40 cellular contexts compared by ENCODE assay signal in genomic region chr2:166328147-166328546, GRCh38. TPM values are rescaled to one million over a fixed set of nuclear protein-coding genes. Genes with fewer than 3 reads are reported as not detected.
"Had no signal": no experiment of that assay in that cellular context is flagged by ENCODE, and none has a peak within 500 bp of the region (broad histone marks: within the 10 kb centered on the region; RNA-seq: fewer than 3 reads in every experiment).

No MANE protein-coding gene starts in this region.

- H3K4me1 ChIP-seq: adrenal gland, ascending aorta, breast epithelium had no signal

- H3K9me3 Mint-ChIP-seq: activated naive CD4-positive, alpha-beta T cell treated with anti-CD3 and anti-CD28 coated beads for 36 hours; activated naive CD4-positive, alpha-beta T cell treated with anti-CD3 and anti-CD28 coated beads, Interleukin-2, amount 10 ng/mL, durations not matched to agents 7 days and 5 days; activated naive CD4-positive, alpha-beta T cell treated with anti-CD3 and anti-CD28 coated beads, Interleukin-2, amount 50 U/mL, for 24 hours; activated naive CD4-positive, alpha-beta T cell treated with anti-CD3 and anti-CD28 coated beads, Interleukin-2, amount 50 U/mL, for 72 hours; activated naive CD8-positive, alpha-beta T cell treated with anti-CD3 and anti-CD28 coated beads for 36 hours; activated naive CD8-positive, alpha-beta T cell treated with anti-CD3 and anti-CD28 coated beads, Interleukin-2, amount 10 ng/mL, durations not matched to agents 7 days and 5 days; activated naive CD8-positive, alpha-beta T cell treated with anti-CD3 and anti-CD28 coated beads, Interleukin-2, amount 50 U/mL, for 24 hours; activated T-cell treated with anti-CD3 and anti-CD28 coated beads, Interleukin-2, amount 50 U/mL, for 24 hours; activated T-cell treated with anti-CD3 and anti-CD28 coated beads, Interleukin-2, amount 50 U/mL, for 4 hours; activated T-helper 1 cell treated with anti-CD3 and anti-CD28 coated beads, Interleukin-12 subunit alpha, Interleukin-12 subunit beta, Interleukin-2, Interleukin-4 antibody, amounts not matched to agents 30 ng/mL and 10 ng/mL and 1 ng/mL, durations not matched to agents 14 hours and 24 hours and 36 hours; activated T-helper 17 cell treated with anti-CD3 and anti-CD28 coated beads, Interleukin-2, amount 50 U/mL, for 72 hours; activated T-helper 2 cell treated with anti-CD3 and anti-CD28 coated beads, Interferon-gamma antibody, Interleukin-2, Interleukin-4, amounts not matched to agents 10 μg/mL and 5 μg/mL and 100 μg/mL, durations not matched to agents 14 hours and 24 hours and 36 hours; brain had no signal

- H3K36me3 Mint-ChIP-seq: activated naive CD4-positive, alpha-beta T cell treated with anti-CD3 and anti-CD28 coated beads, Interleukin-2, amount 10 ng/mL, durations not matched to agents 7 days and 5 days; activated naive CD4-positive, alpha-beta T cell treated with anti-CD3 and anti-CD28 coated beads, Interleukin-2, amount 50 U/mL, for 24 hours; activated naive CD4-positive, alpha-beta T cell treated with anti-CD3 and anti-CD28 coated beads, Interleukin-2, amount 50 U/mL, for 72 hours; activated naive CD8-positive, alpha-beta T cell; activated naive CD8-positive, alpha-beta T cell treated with anti-CD3 and anti-CD28 coated beads for 36 hours; activated naive CD8-positive, alpha-beta T cell treated with anti-CD3 and anti-CD28 coated beads, Interleukin-2, amount 10 ng/mL, durations not matched to agents 7 days and 5 days; brain had no signal

- H3K4me1 Mint-ChIP-seq: activated naive CD4-positive, alpha-beta T cell treated with anti-CD3 and anti-CD28 coated beads, Interleukin-2, amount 10 ng/mL, durations not matched to agents 7 days and 5 days; activated naive CD4-positive, alpha-beta T cell treated with anti-CD3 and anti-CD28 coated beads, Interleukin-2, amount 50 U/mL, for 24 hours; activated naive CD8-positive, alpha-beta T cell treated with anti-CD3 and anti-CD28 coated beads for 36 hours; activated naive CD8-positive, alpha-beta T cell treated with anti-CD3 and anti-CD28 coated beads, Interleukin-2, amount 10 ng/mL, durations not matched to agents 7 days and 5 days; activated naive CD8-positive, alpha-beta T cell treated with anti-CD3 and anti-CD28 coated beads, Interleukin-2, amount 50 U/mL, for 24 hours; activated T-helper 17 cell treated with anti-CD3 and anti-CD28 coated beads, Interleukin-2, amount 50 U/mL, for 72 hours; brain; central memory CD8-positive, alpha-beta T cell had no signal

- H3K9me3 ChIP-seq: adrenal gland, ascending aorta, body of pancreas, breast epithelium had no signal

- H3K27me3 Mint-ChIP-seq: activated naive CD4-positive, alpha-beta T cell treated with anti-CD3 and anti-CD28 coated beads, Interleukin-2, amount 10 ng/mL, durations not matched to agents 7 days and 5 days; activated naive CD4-positive, alpha-beta T cell treated with anti-CD3 and anti-CD28 coated beads, Interleukin-2, amount 50 U/mL, for 24 hours; activated naive CD8-positive, alpha-beta T cell; activated naive CD8-positive, alpha-beta T cell treated with anti-CD3 and anti-CD28 coated beads for 36 hours; activated naive CD8-positive, alpha-beta T cell treated with anti-CD3 and anti-CD28 coated beads, Interleukin-2, amount 10 ng/mL, durations not matched to agents 7 days and 5 days; activated naive CD8-positive, alpha-beta T cell treated with anti-CD3 and anti-CD28 coated beads, Interleukin-2, amount 50 U/mL, for 24 hours; activated T-cell treated with anti-CD3 and anti-CD28 coated beads, Interleukin-2, amount 50 U/mL, for 24 hours; activated T-helper 17 cell treated with anti-CD3 and anti-CD28 coated beads, Interleukin-2, amount 50 U/mL, for 72 hours; brain; central memory CD8-positive, alpha-beta T cell had no signal

- H3K36me3 ChIP-seq: adrenal gland, ascending aorta, brain microvascular endothelial cell, breast epithelium, cardiac muscle cell had no signal

- H3K4me3 ChIP-seq: adrenal gland, ascending aorta, body of pancreas, breast epithelium, cardiac muscle cell had no signal

- H3K27me3 ChIP-seq: adrenal gland, ascending aorta, body of pancreas, brain microvascular endothelial cell, breast epithelium, cardiac muscle cell had no signal

- H3K27ac ChIP-seq: adrenal gland, ascending aorta, body of pancreas, brain microvascular endothelial cell, breast epithelium, cardiac muscle cell had no signal

- H3K4me3 Mint-ChIP-seq: activated naive CD4-positive, alpha-beta T cell treated with anti-CD3 and anti-CD28 coated beads for 36 hours; activated naive CD4-positive, alpha-beta T cell treated with anti-CD3 and anti-CD28 coated beads, Interleukin-2, amount 10 ng/mL, durations not matched to agents 7 days and 5 days; activated naive CD4-positive, alpha-beta T cell treated with anti-CD3 and anti-CD28 coated beads, Interleukin-2, amount 50 U/mL, for 24 hours; activated naive CD8-positive, alpha-beta T cell; activated naive CD8-positive, alpha-beta T cell treated with anti-CD3 and anti-CD28 coated beads for 36 hours; activated naive CD8-positive, alpha-beta T cell treated with anti-CD3 and anti-CD28 coated beads, Interleukin-2, amount 10 ng/mL, durations not matched to agents 7 days and 5 days; activated naive CD8-positive, alpha-beta T cell treated with anti-CD3 and anti-CD28 coated beads, Interleukin-2, amount 50 U/mL, for 24 hours; activated T-cell treated with anti-CD3 and anti-CD28 coated beads, Interleukin-2, amount 50 U/mL, for 24 hours; activated T-cell treated with anti-CD3 and anti-CD28 coated beads, Interleukin-2, amount 50 U/mL, for 4 hours; activated T-cell treated with anti-CD3 and anti-CD28 coated beads, Interleukin-2, amount 50 U/mL, for 72 hours; activated T-helper 1 cell treated with anti-CD3 and anti-CD28 coated beads, Interleukin-12 subunit alpha, Interleukin-12 subunit beta, Interleukin-2, Interleukin-4 antibody, amounts not matched to agents 30 ng/mL and 10 ng/mL and 1 ng/mL, durations not matched to agents 14 hours and 24 hours and 36 hours; activated T-helper 17 cell treated with anti-CD3 and anti-CD28 coated beads, Interleukin-2, amount 50 U/mL, for 72 hours; brain; central memory CD8-positive, alpha-beta T cell had no signal

- ATAC-seq: activated naive CD4-positive, alpha-beta T cell treated with anti-CD3 and anti-CD28 coated beads, Interleukin-2, amount 50 U/mL, for 72 hours; activated naive CD8-positive, alpha-beta T cell treated with anti-CD3 and anti-CD28 coated beads, Interleukin-2, amount 50 U/mL, for 24 hours; activated T-cell treated with anti-CD3 and anti-CD28 coated beads, Interleukin-2, amount 50 U/mL, for 4 hours; activated T-cell treated with anti-CD3 and anti-CD28 coated beads, Interleukin-2, amount 50 U/mL, for 72 hours; activated T-helper 17 cell treated with anti-CD3 and anti-CD28 coated beads, Interleukin-2, amount 50 U/mL, for 72 hours; body of pancreas had no signal

- DNase-seq: activated effector memory CD4-positive, alpha-beta T cell treated with anti-CD3 and anti-CD28 coated beads, Interleukin-2, amount 50 U/mL, for 16 hours; activated effector memory CD4-positive, alpha-beta T cell treated with Interleukin-2 at 50 U/mL for 16 hours; activated gamma-delta T cell; activated gamma-delta T cell treated with Interleukin-2 at 50 U/mL for 16 hours; activated naive CD4-positive, alpha-beta T cell; activated naive CD4-positive, alpha-beta T cell treated with anti-CD3 and anti-CD28 coated beads for 36 hours; activated naive CD4-positive, alpha-beta T cell treated with anti-CD3 and anti-CD28 coated beads, Interleukin-2, amount 10 ng/mL, durations not matched to agents 7 days and 5 days; activated naive CD4-positive, alpha-beta T cell treated with anti-CD3 and anti-CD28 coated beads, Interleukin-2, amount 50 U/mL, for 16 hours; activated naive CD4-positive, alpha-beta T cell treated with Interleukin-2 at 50 U/mL for 16 hours; activated naive CD8-positive, alpha-beta T cell treated with anti-CD3 and anti-CD28 coated beads for 36 hours; activated naive CD8-positive, alpha-beta T cell treated with anti-CD3 and anti-CD28 coated beads, Interleukin-2, amount 10 ng/mL, durations not matched to agents 7 days and 5 days; activated naive CD8-positive, alpha-beta T cell treated with anti-CD3 and anti-CD28 coated beads, Interleukin-2, amount 50 U/mL, for 24 hours; activated T-cell treated with anti-CD3 and anti-CD28 coated beads, Interleukin-2, amount 50 U/mL, for 1 hour; activated T-cell treated with anti-CD3 and anti-CD28 coated beads, Interleukin-2, amount 50 U/mL, for 24 hours; activated T-cell treated with anti-CD3 and anti-CD28 coated beads, Interleukin-2, amount 50 U/mL, for 4 hours; activated T-cell treated with anti-CD3 and anti-CD28 coated beads, Interleukin-2, amount 50 U/mL, for 48 hours; activated T-cell treated with anti-CD3 and anti-CD28 coated beads, Interleukin-2, amount 50 U/mL, for 72 hours; adrenal gland; amniotic stem cell; amygdala; anterior cingulate cortex; aorta; body of pancreas; brain microvascular endothelial cell; caudate nucleus; central memory CD4-positive, alpha-beta T cell; cerebellar nuclear complex had no signal

- H3K27ac Mint-ChIP-seq: activated naive CD4-positive, alpha-beta T cell treated with anti-CD3 and anti-CD28 coated beads for 36 hours; activated naive CD4-positive, alpha-beta T cell treated with anti-CD3 and anti-CD28 coated beads, Interleukin-2, amount 10 ng/mL, durations not matched to agents 7 days and 5 days; activated naive CD4-positive, alpha-beta T cell treated with anti-CD3 and anti-CD28 coated beads, Interleukin-2, amount 50 U/mL, for 24 hours; activated naive CD4-positive, alpha-beta T cell treated with anti-CD3 and anti-CD28 coated beads, Interleukin-2, amount 50 U/mL, for 72 hours; activated naive CD8-positive, alpha-beta T cell; activated naive CD8-positive, alpha-beta T cell treated with anti-CD3 and anti-CD28 coated beads for 36 hours; activated naive CD8-positive, alpha-beta T cell treated with anti-CD3 and anti-CD28 coated beads, Interleukin-2, amount 10 ng/mL, durations not matched to agents 7 days and 5 days; activated naive CD8-positive, alpha-beta T cell treated with anti-CD3 and anti-CD28 coated beads, Interleukin-2, amount 50 U/mL, for 24 hours; activated T-cell treated with anti-CD3 and anti-CD28 coated beads, Interleukin-2, amount 50 U/mL, for 24 hours; activated T-cell treated with anti-CD3 and anti-CD28 coated beads, Interleukin-2, amount 50 U/mL, for 72 hours; activated T-helper 1 cell treated with anti-CD3 and anti-CD28 coated beads, Interleukin-12 subunit alpha, Interleukin-12 subunit beta, Interleukin-2, Interleukin-4 antibody, amounts not matched to agents 30 ng/mL and 10 ng/mL and 1 ng/mL, durations not matched to agents 14 hours and 24 hours and 36 hours; activated T-helper 17 cell treated with anti-CD3 and anti-CD28 coated beads, Interleukin-2, amount 50 U/mL, for 72 hours; activated T-helper 2 cell treated with anti-CD3 and anti-CD28 coated beads, Interferon-gamma antibody, Interleukin-2, Interleukin-4, amounts not matched to agents 10 μg/mL and 5 μg/mL and 100 μg/mL, durations not matched to agents 14 hours and 24 hours and 36 hours; brain had no signal

- FAIRE-seq: astrocyte, bronchial epithelial cell had no signal

RNA-seq across cellular contexts. Expression of gene SCN9A, which starts 47.6 kb away (rescaled TPM):
- total RNA-seq: activated naive CD4-positive, alpha-beta T cell treated with anti-CD3 and anti-CD28 coated beads for 36 hours; activated naive CD8-positive, alpha-beta T cell treated with anti-CD3 and anti-CD28 coated beads for 36 hours; activated naive CD8-positive, alpha-beta T cell treated with anti-CD3 and anti-CD28 coated beads, Interleukin-2, amount 10 ng/mL, durations not matched to agents 7 days and 5 days; activated T-helper 17 cell treated with anti-CD3 and anti-CD28 coated beads, Interleukin-2, amount 50 U/mL, for 72 hours; activated T-helper 2 cell treated with anti-CD3 and anti-CD28 coated beads, Interferon-gamma antibody, Interleukin-2, Interleukin-4, amounts not matched to agents 10 μg/mL and 5 μg/mL and 100 μg/mL, durations not matched to agents 14 hours and 24 hours and 36 hours had no signal
